8 cellular contexts compared by ENCODE assay signal in the genomic region with DNA sequence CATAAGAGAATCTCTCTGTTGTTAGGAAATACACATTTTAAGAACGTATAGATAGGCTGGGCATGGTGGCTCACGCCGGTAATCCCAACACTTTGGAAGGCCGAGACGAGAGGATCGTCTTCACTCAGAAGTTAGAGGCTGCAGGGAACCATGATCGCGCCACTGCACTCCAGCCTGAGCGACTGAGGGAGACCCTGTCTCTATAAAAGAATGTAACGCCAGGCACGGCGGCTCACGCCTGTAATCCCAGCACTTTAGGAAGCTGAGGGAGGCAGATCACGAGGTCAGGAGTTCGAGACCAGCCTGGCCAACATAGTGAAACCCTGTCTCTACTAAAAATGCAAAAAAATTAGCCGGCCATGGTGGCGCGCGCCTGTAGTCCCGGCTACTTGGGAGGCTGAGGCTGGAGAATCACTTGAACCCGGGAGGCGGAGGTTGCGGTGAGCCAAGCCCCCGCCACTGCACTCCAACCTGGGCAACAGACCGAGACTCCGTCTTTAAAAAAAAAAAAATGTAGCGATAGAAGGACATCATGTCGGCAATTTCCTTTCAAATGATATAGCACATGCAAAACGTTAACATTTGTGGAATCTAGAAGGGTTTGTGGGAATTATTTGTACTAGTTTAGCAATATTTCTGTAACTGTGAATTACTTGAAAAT. TPM values are rescaled to one million over a fixed set of nuclear protein-coding genes. Genes with fewer than 3 reads are reported as not detected.
A peak's percentile ranks its signal among the peaks of the same experiment; 100 is the strongest.
DNase-seq lines count a peak whose midpoint lies in the region; ATAC-seq, FAIRE-seq and TF ChIP-seq lines count a peak whose summit lies in the region.

No MANE protein-coding gene starts in this region.

- H3K4me1 ChIP-seq in ascending aorta = peaks cover 0 to 22% of the 10 kb centered on the region in 2 donors

- peaks cover 25 to 32% of the 10 kb centered on the region in 2 donors for H3K36me3 ChIP-seq in ascending aorta

- no peak for TF ChIP-seq CTCF in ascending aorta (IDR thresholded peaks at IDR 0.05)

- intact Hi-C loops in ascending aorta (cut with DNase I) = loop anchor here (10.0 kb wide), 5 partner anchors 418 to 1508 kb away; partner anchors contain the start of genes SLC25A38 and ULK4

- no peak for FAIRE-seq in RCC 7860 (lab: Jason Lieb, UNC)

- peak overlapping the region; percentile 83 to 85 for H3K4me3 ChIP-seq in ascending aorta

- peak; percentile 18 for DNase-seq in activated CD4-positive, alpha-beta T cell treated with anti-CD3 and anti-CD28 coated beads for 48 hours
- no peak for DNase-seq in activated CD4-positive, alpha-beta T cell treated with anti-CD3 and anti-CD28 coated beads, Interleukin-2, amount 50 U/mL, for 1 hour
- DNase-seq in ascending aorta (ENCODE audit: low spot score in 2 of 2) = no peak
- no peak for DNase-seq in hippocampal formation (lab: John Stamatoyannopoulos, UW)
- DNase-seq in RCC 7860 (ENCODE audit: low spot score) = no peak

- H3K27me3 ChIP-seq in ascending aorta = no peaks in the 10 kb centered on the region
- H3K27me3 ChIP-seq in layer of hippocampus (ENCODE audit: control insufficient read depth, insufficient read depth, low read length) = no peaks in the 10 kb centered on the region

- ATAC-seq in HG03520 (IDR thresholded peaks at IDR 0.05; ENCODE audit: unreplicated experiment) = no peak

- H3K9me3 ChIP-seq in ascending aorta = no peaks in the 10 kb centered on the region

- peak overlapping the region; percentile 87 to 93 for H3K27ac ChIP-seq in ascending aorta
- peak overlapping the region; percentile 49 for H3K27ac ChIP-seq in layer of hippocampus (ENCODE audit: low read depth, low read length)
- peak overlapping the region; percentile 84 for H3K27ac ChIP-seq in temporal lobe (ENCODE audit: low read depth, low read length)

RNA-seq across cellular contexts. Expression of gene RPL14, which starts 0.7 kb away (rescaled TPM):
- 162 TPM for total RNA-seq in ascending aorta
- 145 TPM for total RNA-seq in temporal lobe

RNA-seq across cellular contexts. Expression of gene ZNF619, which starts 20.5 kb away (rescaled TPM):
- total RNA-seq in ascending aorta (1.4 TPM), temporal lobe (4.2 TPM)

RNA-seq across cellular contexts. Expression of gene ZNF620, which starts 49.4 kb away (rescaled TPM):
- total RNA-seq in ascending aorta (not detected), temporal lobe (9.3 TPM)
